29 cellular contexts compared by ENCODE assay signal in the genomic region with DNA sequence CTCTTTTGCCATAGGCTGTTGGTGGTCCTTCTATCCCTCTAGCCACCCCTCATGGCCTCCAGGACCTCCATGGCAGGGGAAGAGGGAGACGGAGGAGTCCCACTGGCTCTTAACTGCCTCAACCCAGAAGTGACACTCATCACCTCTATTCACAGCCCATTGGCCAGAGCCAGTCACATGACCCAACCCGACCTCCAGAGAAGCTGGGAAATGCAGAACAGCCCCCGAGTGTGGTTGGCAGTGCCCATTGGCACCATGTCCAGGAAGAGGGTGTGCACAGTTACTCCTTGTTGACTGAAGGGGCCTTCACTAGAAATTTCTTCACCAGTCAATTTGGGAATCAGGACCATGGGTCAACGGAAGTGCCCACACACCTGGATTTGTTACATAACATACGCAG.
"Had no signal": no experiment of that assay in that cellular context is flagged by ENCODE, and none has a peak within 500 bp of the region (broad histone marks: within the 10 kb centered on the region; RNA-seq: fewer than 3 reads in every experiment).

No MANE protein-coding gene starts in this region.

- H3K9ac ChIP-seq: parathyroid adenoma had no signal

- ATAC-seq: left colon; left lung; lower lobe of right lung; naive thymus-derived CD8-positive, alpha-beta T cell; psoas muscle; right lobe of liver; stimulated activated effector memory CD8-positive, alpha-beta T cell treated with anti-CD3 and anti-CD28 coated beads, Interleukin-12 subunit alpha, Interleukin-12 subunit beta, amount 100 ng/mL, for 72 hours; upper lobe of right lung had no signal

- H3K27ac ChIP-seq: left lung, lower lobe of right lung, neutrophil, parathyroid adenoma, psoas muscle, right lobe of liver, suprapubic skin, thoracic aorta, tibial artery, upper lobe of right lung had no signal

- H3K4me1 Mint-ChIP-seq: nephron, neural crest cell had no signal

- H3K4me3 Mint-ChIP-seq: naive thymus-derived CD8-positive, alpha-beta T cell; nephron; neural crest cell; stimulated activated effector memory CD8-positive, alpha-beta T cell treated with anti-CD3 and anti-CD28 coated beads, Interleukin-12 subunit alpha, Interleukin-12 subunit beta, amount 100 ng/mL, for 72 hours; stimulated activated naive CD8-positive, alpha-beta T cell treated with anti-CD3 and anti-CD28 coated beads, Interleukin-15, Interleukin-2, amounts not matched to agents 100 ng/mL and 50 ng/mL, for 24 hours had no signal

- H2AFZ ChIP-seq: parathyroid adenoma had no signal

- H3K9me3 ChIP-seq: left lung, lower lobe of right lung, neutrophil, psoas muscle, right lobe of liver, suprapubic skin, thoracic aorta, tibial artery, upper lobe of right lung had no signal

- H3K4me3 ChIP-seq: left lung, lower lobe of right lung, psoas muscle, right lobe of liver, suprapubic skin, thoracic aorta, tibial artery, upper lobe of right lung had no signal

- H3K36me3 ChIP-seq: left lung, lower lobe of right lung, neutrophil, right lobe of liver, suprapubic skin, thoracic aorta, tibial artery, upper lobe of right lung had no signal

- FAIRE-seq: islet of Langerhans, kidney, urothelium cell line had no signal

- DNase-seq: hypothalamus; immature natural killer cell; kidney; left colon; lower lobe of right lung; mammary epithelial cell; mesenchymal stem cell; naive thymus-derived CD8-positive, alpha-beta T cell; occipital lobe; psoas muscle; right lobe of liver; stimulated activated CD4-positive, alpha-beta T cell treated with anti-CD3 and anti-CD28 coated beads, Interleukin-12 subunit alpha, Interleukin-12 subunit beta, amount 100 ng/mL, for 4 hours; stimulated activated CD4-positive, alpha-beta T cell treated with anti-CD3 and anti-CD28 coated beads, Interleukin-15, amount 100 ng/mL, for 24 hours; stimulated activated CD4-positive, alpha-beta T cell treated with anti-CD3 and anti-CD28 coated beads, Interleukin-2, amount 100 ng/mL, for 24 hours; stimulated activated CD4-positive, alpha-beta T cell treated with anti-CD3 and anti-CD28 coated beads, Interleukin-4, amount 100 ng/mL, for 24 hours; stimulated activated naive CD4-positive, alpha-beta T cell; tibial artery; upper lobe of right lung had no signal

- H3K79me2 ChIP-seq: parathyroid adenoma had no signal

- H3K27me3 ChIP-seq: right lobe of liver, upper lobe of right lung had no signal

- H3K27ac Mint-ChIP-seq: nephron; stimulated activated effector memory CD8-positive, alpha-beta T cell treated with anti-CD3 and anti-CD28 coated beads, Interleukin-12 subunit alpha, Interleukin-12 subunit beta, amount 100 ng/mL, for 72 hours; stimulated activated naive CD8-positive, alpha-beta T cell treated with anti-CD3 and anti-CD28 coated beads, Interleukin-15, Interleukin-2, amounts not matched to agents 100 ng/mL and 50 ng/mL, for 24 hours had no signal

- H3K4me1 ChIP-seq: left lung, lower lobe of right lung, parathyroid adenoma, psoas muscle, right lobe of liver, suprapubic skin, tibial artery, upper lobe of right lung had no signal

- H3K9me3 Mint-ChIP-seq: immature natural killer cell; nephron; neural crest cell; stimulated activated effector memory CD8-positive, alpha-beta T cell treated with anti-CD3 and anti-CD28 coated beads, Interleukin-12 subunit alpha, Interleukin-12 subunit beta, amount 100 ng/mL, for 72 hours; stimulated activated naive CD8-positive, alpha-beta T cell treated with anti-CD3 and anti-CD28 coated beads, Interleukin-15, Interleukin-2, amounts not matched to agents 100 ng/mL and 50 ng/mL, for 24 hours had no signal
